ENCODE assay signal across 8 cellular contexts in the genomic region with DNA sequence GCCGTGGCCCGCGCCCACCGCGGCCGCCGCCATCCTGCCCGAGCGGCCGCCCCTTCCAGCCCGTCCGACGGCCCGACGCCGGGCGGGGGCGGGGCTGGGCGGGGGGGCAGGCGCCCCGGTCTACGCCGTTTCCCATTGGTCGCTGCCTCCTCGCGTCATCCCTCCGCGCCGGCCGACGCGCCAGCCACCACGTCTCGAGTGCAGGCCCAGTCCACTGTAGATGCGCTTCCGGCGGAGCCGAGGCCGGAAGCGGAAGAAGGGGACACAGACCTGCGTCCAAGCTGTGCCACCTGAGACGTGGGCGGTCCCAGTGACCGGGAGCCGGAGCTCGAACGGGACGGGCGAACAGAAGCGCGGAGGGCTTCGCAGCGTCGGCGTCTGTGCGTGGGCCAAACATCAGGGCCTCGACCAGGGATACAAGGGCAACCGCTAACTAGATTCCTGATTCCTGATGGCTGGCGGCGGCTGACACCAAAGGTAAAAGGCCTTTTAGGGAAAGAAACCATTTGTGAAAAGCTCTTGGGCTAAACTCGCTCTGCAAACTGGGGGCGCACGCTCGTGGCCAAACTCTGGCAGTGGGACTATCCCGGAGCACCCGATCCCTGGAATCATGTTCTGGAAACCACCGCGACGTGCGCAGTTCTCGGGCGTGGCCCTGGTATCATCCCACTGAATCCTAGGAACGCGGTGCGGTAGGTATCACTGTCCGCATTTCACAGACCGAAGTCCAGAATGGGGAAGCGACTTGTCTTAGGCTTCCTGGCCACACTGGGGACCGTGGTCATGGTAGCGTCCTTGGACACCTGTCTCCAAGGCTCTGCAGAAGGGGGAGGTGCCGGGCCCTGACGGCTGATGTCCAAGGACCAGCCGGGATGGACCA. TPM values are rescaled to one million over a fixed set of nuclear protein-coding genes. Genes with fewer than 3 reads are reported as not detected.
DNase-seq lines count a peak whose midpoint lies in the region; ATAC-seq, FAIRE-seq and TF ChIP-seq lines count a peak whose summit lies in the region.

A gene (minus strand): TSS at position 84 of the 880 bp plus-strand sequence. CDS start 51 bp downstream, at position 33.

- POLR2A ChIA-PET in BJ (lab: Charles Lee) = no interaction called here

- peak; percentile 87 for FAIRE-seq in GM19239 (lab: Jason Lieb, UNC)

- peak within 1 kb of the TSS; percentile 82 for H3K4me3 ChIP-seq in BJ (ENCODE audit: low read depth, low read length)
- peak within 1 kb of the TSS; percentile 96 for H3K4me3 ChIP-seq in choroid plexus epithelial cell (ENCODE audit: low read depth, low read length)

- DNase-seq in BJ (ENCODE audit: low read depth) (peak; percentile 63), GM19239 (ENCODE audit: insufficient read length, low spot score) (peak; percentile 100), NCI-H510A treated with DMSO at 0.1 percent for 48 hours (lab: John Stamatoyannopoulos, UW) (peak; percentile 87), choroid plexus epithelial cell (ENCODE audit: low read depth) (peak; percentile 94), kidney glomerular epithelial cell (lab: John Stamatoyannopoulos, UW) (peak; percentile 91)
- DNase-seq in activated CD4-positive, alpha-beta T cell treated with anti-CD3 and anti-CD28 coated beads for 4 hours = peak; percentile 85 to 88
- peak; percentile 84 to 91 for DNase-seq in stimulated activated CD4-positive, alpha-beta T cell treated with anti-CD3 and anti-CD28 coated beads, Interleukin-15, amount 100 ng/mL, for 48 hours (ENCODE audit: low read depth in 2 of 2)

- CTCF ChIA-PET in BJ (lab: Yijun Ruan, JAX) = no interaction called here

- H3K36me3 ChIP-seq in BJ (ENCODE audit: control insufficient read depth, insufficient read depth, low read length) = peaks cover 17% of the 10 kb centered on the region

- peak; percentile 77 for ATAC-seq in HG03442 (IDR thresholded peaks at IDR 0.05; ENCODE audit: unreplicated experiment)

- no peaks in the 10 kb centered on the region for H3K27me3 ChIP-seq in BJ (ENCODE audit: control insufficient read depth, insufficient read depth, low read length)

- TF ChIP-seq CTCF in BJ (IDR thresholded peaks at IDR 0.05; ENCODE audit: insufficient read depth, low read depth, low read length) (no peak), choroid plexus epithelial cell (conservative IDR thresholded peaks at IDR 0.05; ENCODE audit: low read depth, low read length) (no peak)

RNA-seq across cellular contexts. Expression of the gene that starts here (rescaled TPM):
- polyA plus RNA-seq in BJ (2011; rRNA removed) = 35.2 and 55.6 TPM in 2 replicates
- 41.1 and 81.7 TPM in 2 replicates for polyA minus RNA-seq in BJ (2011; rRNA and poly(A)+ RNA removed)

Comparison
In these comparisons a context has a peak if more than half of its experiments do, and no peak if none do; other contexts are left out.
1. Peak in every context shown above with its lines: DNase-seq, ATAC-seq and H3K4me3 ChIP-seq.